Comparison of ENCODE assay signal across 9 cellular contexts in genomic region chr17:43169561-43170139, GRCh38. TPM values are rescaled to one million over a fixed set of nuclear protein-coding genes. Genes with fewer than 3 reads are reported as not detected.
DNase-seq lines count a peak whose midpoint lies in the region; ATAC-seq, FAIRE-seq and TF ChIP-seq lines count a peak whose summit lies in the region.
"Had no signal": no experiment of that assay in that cellular context is flagged by ENCODE, and none has a peak within 500 bp of the region (broad histone marks: within the 10 kb centered on the region; RNA-seq: fewer than 3 reads in every experiment).

No MANE protein-coding gene starts in this region.

- H3K36me3 ChIP-seq in HEK293 (ENCODE audit: control insufficient read depth in 2 of 2, insufficient read depth in 1 of 2, low read length in 2 of 2) (peaks cover 0 to 12% of the 10 kb centered on the region in 2 experiments; a peak in 2 of 3 replicates), GM12878 (ENCODE audit: control insufficient read depth in 2 of 2, insufficient read depth in 2 of 2, low read length in 1 of 2) (no peaks in the 10 kb centered on the region)

- H3K9me3 Mint-ChIP-seq in activated T-cell treated with anti-CD3 and anti-CD28 coated beads, Interleukin-2, amount 50 U/mL, for 4 hours, result no peaks in the 10 kb centered on the region
- H3K9me3 Mint-ChIP-seq: mesothelial cell of epicardium had no signal

- peaks cover 4% of the 10 kb centered on the region for H3K36me3 Mint-ChIP-seq in activated T-cell treated with anti-CD3 and anti-CD28 coated beads, Interleukin-2, amount 50 U/mL, for 4 hours (ENCODE audit: insufficient read depth)
- H3K36me3 Mint-ChIP-seq: mesothelial cell of epicardium had no signal

- no peak for TF ChIP-seq POLR2A in GM12878 (IDR thresholded peaks at IDR 0.05; ENCODE audit: low read depth, low read length)

- DNase-seq in activated T-cell treated with anti-CD3 and anti-CD28 coated beads, Interleukin-2, amount 50 U/mL, for 4 hours, result no peak
- no peak for DNase-seq in activated T-cell treated with anti-CD3 and anti-CD28 coated beads, Interleukin-2, amount 50 U/mL, for 1 hour
- peak; percentile 54 for DNase-seq in NCI-H146 treated with DMSO at 0.1 percent for 48 hours (lab: John Stamatoyannopoulos, UW; ENCODE audit: unreplicated experiment)
- DNase-seq in GM12878 (ENCODE audit: low read depth, low spot score), result no peak
- DNase-seq in iPS-NIHi11 (ENCODE audit: low spot score), result peak; percentile 26
- peak; percentile 34 to 36 for DNase-seq in stimulated activated CD4-positive, alpha-beta T cell treated with anti-CD3 and anti-CD28 coated beads, Interleukin-2, amount 100 ng/mL, for 24 hours
- no peak for DNase-seq in A172 (ENCODE audit: low spot score)

- peak overlapping the region; percentile 62 for H3K9ac ChIP-seq in GM12878 (ENCODE audit: control insufficient read depth, insufficient read depth, low read length)

- no peaks in the 10 kb centered on the region for H3K27me3 Mint-ChIP-seq in activated T-cell treated with anti-CD3 and anti-CD28 coated beads, Interleukin-2, amount 50 U/mL, for 4 hours (ENCODE audit: low read depth)

- POLR2A ChIA-PET in HEK293 (lab: Yijun Ruan, JAX), result interaction anchor here (1.0 to 2.9 kb wide), 5 partner anchors 45 to 198 kb away, joined by 3 to 26 read pairs (median 8); partner anchors contain the start of genes BRCA1 and RPL27
- POLR2A ChIA-PET in GM12878 (lab: Charles Lee), result interaction anchor here (0.6 to 1.1 kb wide), 3 partner anchors 43 to 165 kb away, joined by 3 read pairs; partner anchors contain the start of gene VAT1

- no peak overlapping the region for H3K4me3 Mint-ChIP-seq in activated T-cell treated with anti-CD3 and anti-CD28 coated beads, Interleukin-2, amount 50 U/mL, for 4 hours
- H3K4me3 Mint-ChIP-seq: mesothelial cell of epicardium had no signal

- peaks cover 30% of the 10 kb centered on the region for H3K79me2 ChIP-seq in GM12878 (ENCODE audit: control insufficient read depth, insufficient read depth, low read length)

- RAD21 ChIA-PET in GM12878 (lab: Charles Lee; ENCODE audit: unreplicated experiment), result interaction anchor here (0.6 to 1.3 kb wide), 3 partner anchors 41 to 145 kb away, joined by 3 to 9 read pairs (median 3); partner anchors contain the start of genes BRCA1 and RND2

- no peak for TF ChIP-seq EP300 in GM12878 (IDR thresholded peaks at IDR 0.05; ENCODE audit: borderline replicate concordance in 1 of 2, control insufficient read depth in 1 of 2, low read depth in 2 of 2, low read length in 2 of 2)

- ATAC-seq in activated T-cell treated with anti-CD3 and anti-CD28 coated beads, Interleukin-2, amount 50 U/mL, for 4 hours, result peak; percentile 10 to 12
- ATAC-seq in GM12878, result peak; percentile 29

- peaks cover 17% of the 10 kb centered on the region for H3K4me1 Mint-ChIP-seq in activated T-cell treated with anti-CD3 and anti-CD28 coated beads, Interleukin-2, amount 50 U/mL, for 4 hours (ENCODE audit: low read depth)

- 2% methylated on average over 29 of the region's 29 CpGs for WGBS in GM12878 (ENCODE audit: insufficient coverage, insufficient replicate concordance, low lambda C conversion rate, missing lambda C conversion rate)

- H3K27me3 ChIP-seq in GM12878 (replicated peaks in 1 of 2; ENCODE audit: control insufficient read depth in 2 of 2, insufficient read depth in 2 of 2, low read length in 1 of 2), result no peaks in the 10 kb centered on the region

- peak overlapping the region; percentile 91 for H2AFZ ChIP-seq in GM12878 (ENCODE audit: control insufficient read depth, low read depth, low read length)

- CTCF ChIA-PET in HEK293 (lab: Yijun Ruan, JAX), result interaction anchor here (0.8 kb wide), 1 partner anchor 141 kb away, joined by 3 read pairs; no protein-coding TSS in a partner anchor
- CTCF ChIA-PET in GM12878 (lab: Yijun Ruan, JAX), result interaction anchor here (0.5 to 1.7 kb wide), 4 partner anchors 41 to 345 kb away, joined by 3 to 7 read pairs (median 4); partner anchors contain the start of gene IFI35

- H3K4me1 ChIP-seq in HEK293 (ENCODE audit: control insufficient read depth, insufficient read depth, low read length) (peaks cover 4% of the 10 kb centered on the region; the same call in 1 of the 2 replicates), GM12878 (ENCODE audit: control insufficient read depth, insufficient read depth, low read length) (no peaks in the 10 kb centered on the region)

- SMC1A ChIA-PET in GM12878 (lab: Charles Lee; ENCODE audit: uncharacterized antibody, unreplicated experiment), result interaction anchor here (0.6 to 1.4 kb wide), 2 partner anchors 162 to 1472 kb away, joined by 3 to 6 read pairs; no protein-coding TSS in a partner anchor

- intact Hi-C loops in GM12878 (cut with micrococcal nuclease; ENCODE audit: unreplicated experiment), result no loop called here

- BruUV-seq in GM12878 (replicated peaks; lab: Mats Ljungman, UMichigan), result no TSS peak

- H4K20me1 ChIP-seq in GM12878 (ENCODE audit: control insufficient read depth, insufficient read depth), result no peaks in the 10 kb centered on the region

- H3K9me3 ChIP-seq in HEK293 (ENCODE audit: control insufficient read depth, insufficient read depth, low read depth, low read length) (no peaks in the 10 kb centered on the region), GM12878 (replicated peaks; ENCODE audit: control insufficient read depth, insufficient read depth, low read length) (no peaks in the 10 kb centered on the region)

- TF ChIP-seq CTCF in HEK293 (tag by site-specific recombination; IDR thresholded peaks at IDR 0.05) (no peak), GM12878 (IDR thresholded peaks at IDR 0.05 in 2 of 3, conservative IDR thresholded peaks at IDR 0.05 in 1 of 3; ENCODE audit: control insufficient read depth in 2 of 3, extremely low read depth in 1 of 3, insufficient read depth in 1 of 3, low read depth in 3 of 3, low read length in 3 of 3) (no peak)

- H3K27ac ChIP-seq in HEK293 (ENCODE audit: extremely low read depth, low read depth, low read length), result peak overlapping the region; percentile 11; the same call in 1 of the 2 replicates
- peak overlapping the region; percentile 96 for H3K27ac ChIP-seq in GM12878 (ENCODE audit: control insufficient read depth, insufficient read depth)

- H3K4me2 ChIP-seq in GM12878 (ENCODE audit: control insufficient read depth, insufficient read depth), result peak overlapping the region; percentile 89

- no peak for TF ChIP-seq RAD21 in GM12878 (IDR thresholded peaks at IDR 0.05; ENCODE audit: insufficient read depth, low read depth, low read length)

- H3K4me3 ChIP-seq in HEK293 (ENCODE audit: low read depth, low read length) (peak overlapping the region; percentile 91), GM12878 (peak overlapping the region; percentile 78)

- in situ Hi-C loops in GM12878 (cut with MboI), result loop anchor here (5.0 kb wide), 1 partner anchor 38 kb away; no protein-coding TSS in a partner anchor

- no peak for FAIRE-seq in GM12878 (lab: Jason Lieb, UNC)

RNA-seq across cellular contexts. Expression of gene NBR1, which starts 1.4 kb away (rescaled TPM):
- total RNA-seq in activated T-cell treated with anti-CD3 and anti-CD28 coated beads, Interleukin-2, amount 50 U/mL, for 4 hours, result 10 to 100 TPM; 26.8 to 31.9 (median 28.0) TPM
- 56.0 and 62.9 TPM in 2 replicates for total RNA-seq in GM12878 (2013; cell fraction: nucleolus; rRNA removed)
- 27.2 and 27.7 TPM in 2 replicates for total RNA-seq in GM12878 (2014; rRNA removed)
- 29.9 and 32.9 TPM in 2 replicates for total RNA-seq in GM12878 (2014; rRNA removed; fragmentation: Illumina TruSeq; extraction: Trizol)
- 26.9 and 29.2 TPM in 2 replicates for total RNA-seq in GM12878 (2021)
- polyA plus RNA-seq in GM12878 (2011; ENCODE audit: low read depth), result 19.3 TPM
- 55.2 and 57.9 TPM in 2 replicates for polyA plus RNA-seq in GM12878 (2011; rRNA removed)
- 34.9 and 35.5 TPM in 2 replicates for polyA plus RNA-seq in GM12878 (2011; cell fraction: cytosol; rRNA removed)
- 23.2 and 28.4 TPM in 2 replicates for polyA plus RNA-seq in GM12878 (2011; cell fraction: nucleus; rRNA removed)
- 22.2 and 28.9 TPM in 2 replicates for polyA plus RNA-seq in GM12878 (2012)
- 33.7 and 42.5 TPM in 2 replicates for polyA plus RNA-seq in GM12878 (2014; fragmentation: Illumina TruSeq; extraction: Trizol)
- polyA plus RNA-seq in GM12878 (2014; fragmentation: Nextera tagmentation; extraction: Ambion mirVana), result 1 to 10 TPM; 3.5 to 6.2 TPM
- 16.8 and 19.7 TPM in 2 replicates for polyA plus RNA-seq in GM12878 (2014; rRNA removed)
- polyA plus RNA-seq in GM12878 (2016; fragmentation: Nextera tagmentation; extraction: Ambion mirVana), result 10 to 100 TPM; 29.3 to 30.2 TPM
- 83.7 and 92.1 TPM in 2 replicates for polyA minus RNA-seq in GM12878 (2011; rRNA and poly(A)+ RNA removed)
- polyA minus RNA-seq in GM12878 (2011; cell fraction: cytosol; rRNA and poly(A)+ RNA removed), result 21.0 and 24.5 TPM in 2 replicates
- polyA minus RNA-seq in GM12878 (2011; cell fraction: nucleus; rRNA and poly(A)+ RNA removed), result 22.2 and 22.6 TPM in 2 replicates
- 81.9 and 93.0 TPM in 2 replicates for total RNA-seq in A172 (2014; rRNA removed; shearing (Covaris generic))

RNA-seq across cellular contexts. Expression of gene TMEM106A, which starts 42.0 kb away (rescaled TPM):
- 1 to 10 TPM; 7.7 to 8.6 (median 7.9) TPM for total RNA-seq in activated T-cell treated with anti-CD3 and anti-CD28 coated beads, Interleukin-2, amount 50 U/mL, for 4 hours
- 81.0 and 84.7 TPM in 2 replicates for total RNA-seq in GM12878 (2013; cell fraction: nucleolus; rRNA removed)
- total RNA-seq in GM12878 (2014; rRNA removed) (7.9 and 8.9 TPM in 2 replicates), GM12878 (2014; rRNA removed; fragmentation: Illumina TruSeq; extraction: Trizol) (8.0 and 9.3 TPM in 2 replicates), GM12878 (2021) (14.6 and 18.7 TPM in 2 replicates)
- polyA plus RNA-seq in GM12878 (2011; ENCODE audit: low read depth), result 5.2 TPM
- polyA plus RNA-seq in GM12878 (2011; rRNA removed) (8.7 and 13.9 TPM in 2 replicates), GM12878 (2014; fragmentation: Illumina TruSeq; extraction: Trizol) (9.0 and 11.5 TPM in 2 replicates), GM12878 (2014; fragmentation: Nextera tagmentation; extraction: Ambion mirVana) (1 to 10 TPM; 2.3 to 2.6 TPM), GM12878 (2014; rRNA removed) (9.3 and 13.1 TPM in 2 replicates), GM12878 (2016; fragmentation: Nextera tagmentation; extraction: Ambion mirVana) (10 to 100 TPM in 1 of 2 experiments, 1 to 10 TPM in 1; 8.8 to 14.1 TPM)
- polyA plus RNA-seq in GM12878 (2011; cell fraction: cytosol; rRNA removed), result 16.2 and 19.0 TPM in 2 replicates
- polyA plus RNA-seq in GM12878 (2011; cell fraction: nucleus; rRNA removed), result 26.4 and 28.4 TPM in 2 replicates
- polyA plus RNA-seq in GM12878 (2012), result 7.1 and 8.9 TPM in 2 replicates
- 30.3 and 37.9 TPM in 2 replicates for polyA minus RNA-seq in GM12878 (2011; rRNA and poly(A)+ RNA removed)
- 6.7 TPM in 2 replicates for polyA minus RNA-seq in GM12878 (2011; cell fraction: cytosol; rRNA and poly(A)+ RNA removed)
- 15.8 and 32.4 TPM in 2 replicates for polyA minus RNA-seq in GM12878 (2011; cell fraction: nucleus; rRNA and poly(A)+ RNA removed)
- 4.9 and 5.3 TPM in 2 replicates for total RNA-seq in A172 (2014; rRNA removed; shearing (Covaris generic))

RNA-seq across cellular contexts. Expression of gene BRCA1, which starts 44.5 kb away (rescaled TPM):
- total RNA-seq in activated T-cell treated with anti-CD3 and anti-CD28 coated beads, Interleukin-2, amount 50 U/mL, for 4 hours, result 10 to 100 TPM; 29.5 to 37.4 (median 36.5) TPM
- 79.3 and 94.1 TPM in 2 replicates for total RNA-seq in GM12878 (2013; cell fraction: nucleolus; rRNA removed)
- total RNA-seq in GM12878 (2014; rRNA removed) (51.8 and 54.4 TPM in 2 replicates), GM12878 (2014; rRNA removed; fragmentation: Illumina TruSeq; extraction: Trizol) (43.1 and 45.7 TPM in 2 replicates), GM12878 (2021) (38.7 and 39.5 TPM in 2 replicates)
- 17.3 TPM for polyA plus RNA-seq in GM12878 (2011; ENCODE audit: low read depth)
- polyA plus RNA-seq in GM12878 (2011; rRNA removed) (43.6 and 56.6 TPM in 2 replicates), GM12878 (2014; fragmentation: Illumina TruSeq; extraction: Trizol) (44.8 and 45.1 TPM in 2 replicates), GM12878 (2014; fragmentation: Nextera tagmentation; extraction: Ambion mirVana) (10 to 100 TPM; 16.8 to 17.4 TPM), GM12878 (2014; rRNA removed) (32.1 and 40.2 TPM in 2 replicates), GM12878 (2016; fragmentation: Nextera tagmentation; extraction: Ambion mirVana) (10 to 100 TPM; 54.9 to 71.2 TPM)
- 40.6 and 44.7 TPM in 2 replicates for polyA plus RNA-seq in GM12878 (2011; cell fraction: cytosol; rRNA removed)
- polyA plus RNA-seq in GM12878 (2011; cell fraction: nucleus; rRNA removed), result 39.7 and 52.4 TPM in 2 replicates
- 21.4 and 22.0 TPM in 2 replicates for polyA plus RNA-seq in GM12878 (2012)
- 101 and 103 TPM in 2 replicates for polyA minus RNA-seq in GM12878 (2011; rRNA and poly(A)+ RNA removed)
- polyA minus RNA-seq in GM12878 (2011; cell fraction: cytosol; rRNA and poly(A)+ RNA removed), result 28.6 and 37.5 TPM in 2 replicates
- polyA minus RNA-seq in GM12878 (2011; cell fraction: nucleus; rRNA and poly(A)+ RNA removed), result 35.7 and 52.9 TPM in 2 replicates
- total RNA-seq in A172 (2014; rRNA removed; shearing (Covaris generic)), result 46.0 and 51.1 TPM in 2 replicates

RNA-seq across cellular contexts. Expression of gene CCDC200, which starts 58.8 kb away (rescaled TPM):
- not detected for total RNA-seq in activated T-cell treated with anti-CD3 and anti-CD28 coated beads, Interleukin-2, amount 50 U/mL, for 4 hours
- not detected in 2 replicates for total RNA-seq in GM12878 (2013; cell fraction: nucleolus; rRNA removed)
- not detected in 2 replicates for total RNA-seq in GM12878 (2014; rRNA removed)
- not detected in 2 replicates for total RNA-seq in GM12878 (2014; rRNA removed; fragmentation: Illumina TruSeq; extraction: Trizol)
- total RNA-seq in GM12878 (2021), result not detected in 2 replicates
- polyA plus RNA-seq in GM12878 (2011; ENCODE audit: low read depth), result 1.7 TPM
- polyA plus RNA-seq in GM12878 (2011; rRNA removed), result not detected in 2 replicates
- not detected in 2 replicates for polyA plus RNA-seq in GM12878 (2011; cell fraction: cytosol; rRNA removed)
- not detected in 2 replicates for polyA plus RNA-seq in GM12878 (2011; cell fraction: nucleus; rRNA removed)
- 3.0 and 6.4 TPM in 2 replicates for polyA plus RNA-seq in GM12878 (2012)
- not detected in 2 replicates for polyA plus RNA-seq in GM12878 (2014; fragmentation: Illumina TruSeq; extraction: Trizol)
- polyA plus RNA-seq in GM12878 (2014; fragmentation: Nextera tagmentation; extraction: Ambion mirVana), result 1 to 10 TPM in 1 of 2 experiments, under 1 TPM in 1; 0.46 to 2.3 TPM
- polyA plus RNA-seq in GM12878 (2014; rRNA removed), result not detected in 2 replicates
- polyA plus RNA-seq in GM12878 (2016; fragmentation: Nextera tagmentation; extraction: Ambion mirVana), result 1 to 10 TPM; 3.2 to 3.9 TPM
- polyA minus RNA-seq in GM12878 (2011; rRNA and poly(A)+ RNA removed), result not detected in 2 replicates
- polyA minus RNA-seq in GM12878 (2011; cell fraction: cytosol; rRNA and poly(A)+ RNA removed), result not detected in 2 replicates
- polyA minus RNA-seq in GM12878 (2011; cell fraction: nucleus; rRNA and poly(A)+ RNA removed), result not detected in 2 replicates
- not detected in 2 replicates for total RNA-seq in A172 (2014; rRNA removed; shearing (Covaris generic))
- total RNA-seq: mesothelial cell of epicardium had no signal

Comparison
In these comparisons a context has a peak if more than half of its experiments do, and no peak if none do; other contexts are left out.
1. DNase-seq: peak in NCI-H146 treated with DMSO at 0.1 percent for 48 hours (single experiment), iPS-NIHi11 (single experiment) and stimulated activated CD4-positive, alpha-beta T cell treated with anti-CD3 and anti-CD28 coated beads, Interleukin-2, amount 100 ng/mL, for 24 hours (2 of 2); none in activated T-cell treated with anti-CD3 and anti-CD28 coated beads, Interleukin-2, amount 50 U/mL, for 4 hours (single experiment), activated T-cell treated with anti-CD3 and anti-CD28 coated beads, Interleukin-2, amount 50 U/mL, for 1 hour (single experiment), GM12878 (single experiment) and A172 (single experiment).